ENCODE assay signal across 2 cellular contexts in genomic region chr1:209267968-209268367, GRCh38.
TF ChIP-seq lines count a peak whose summit lies in the region.

No MANE protein-coding gene starts in this region.

TF ChIP-seq in A549, 52 proteins besides CTCF, POLR2A, EP300 and RAD21:
- TF ChIP-seq KDM5A (IDR thresholded peaks at IDR 0.05), result no peak

TF ChIP-seq in HepG2, 621 proteins besides CTCF, POLR2A, EP300 and RAD21:
- TF ChIP-seq RFX5 (IDR thresholded peaks at IDR 0.05; ENCODE audit: low read depth, low read length) (no peak), MXI1 (IDR thresholded peaks at IDR 0.05; ENCODE audit: borderline replicate concordance, low read depth, low read length) (no peak), ZNF274 (CRISPR knock-in tag; IDR thresholded peaks at IDR 0.05) (no peak), YEATS4 (CRISPR knock-in tag; IDR thresholded peaks at IDR 0.05; ENCODE audit: borderline replicate concordance) (no peak), ZNF713 (CRISPR knock-in tag; IDR thresholded peaks at IDR 0.05) (no peak), ETV6 (CRISPR knock-in tag; conservative IDR thresholded peaks at IDR 0.05) (no peak), ZBTB40 (IDR thresholded peaks at IDR 0.05) (no peak), ZBTB40 (CRISPR knock-in tag; IDR thresholded peaks at IDR 0.05) (no peak), ZNF124 (CRISPR knock-in tag; IDR thresholded peaks at IDR 0.05) (no peak), RORA (CRISPR knock-in tag; IDR thresholded peaks at IDR 0.05) (no peak), ZBTB10 (CRISPR knock-in tag; IDR thresholded peaks at IDR 0.05; ENCODE audit: borderline replicate concordance) (no peak), ZNF589 (CRISPR knock-in tag; conservative IDR thresholded peaks at IDR 0.05) (no peak), ZNF30 (CRISPR knock-in tag; IDR thresholded peaks at IDR 0.05) (no peak), ZNF788 (CRISPR knock-in tag; IDR thresholded peaks at IDR 0.05; ENCODE audit: borderline replicate concordance) (no peak), ZNF496 (CRISPR knock-in tag; IDR thresholded peaks at IDR 0.05; ENCODE audit: insufficient replicate concordance) (no peak), SYNCRIP (IDR thresholded peaks at IDR 0.05; ENCODE audit: insufficient read depth, low read depth, low read length) (no peak), KIAA2018 (CRISPR knock-in tag; IDR thresholded peaks at IDR 0.05; ENCODE audit: borderline replicate concordance) (no peak), ZNF766 (CRISPR knock-in tag; IDR thresholded peaks at IDR 0.05; ENCODE audit: borderline replicate concordance) (no peak), SOX6 (IDR thresholded peaks at IDR 0.05) (no peak), SOX6 (CRISPR knock-in tag; IDR thresholded peaks at IDR 0.05) (no peak), ZNF121 (CRISPR knock-in tag; IDR thresholded peaks at IDR 0.05) (no peak), ZNF430 (CRISPR knock-in tag; IDR thresholded peaks at IDR 0.05) (no peak)
